9 cellular contexts compared by ENCODE assay signal in genomic region chr10:102675887-102676616, GRCh38. TPM values are rescaled to one million over a fixed set of nuclear protein-coding genes. Genes with fewer than 3 reads are reported as not detected.
A peak's percentile ranks its signal among the peaks of the same experiment; 100 is the strongest.
DNase-seq lines count a peak whose midpoint lies in the region; ATAC-seq and TF ChIP-seq lines count a peak whose summit lies in the region.
"Had no signal": no experiment of that assay in that cellular context is flagged by ENCODE, and none has a peak within 500 bp of the region (broad histone marks: within the 10 kb centered on the region; RNA-seq: fewer than 3 reads in every experiment).

No MANE protein-coding gene starts in this region.

- no peaks in the 10 kb centered on the region for H3K27me3 ChIP-seq in GM23248 (replicated peaks; ENCODE audit: insufficient read depth)

- no peaks in the 10 kb centered on the region for H3K79me2 ChIP-seq in GM23248 (ENCODE audit: insufficient read depth)

- ATAC-seq in GM18519 (IDR thresholded peaks at IDR 0.05; ENCODE audit: low FRiP score, unreplicated experiment): no peak
- ATAC-seq in HG03045 (IDR thresholded peaks at IDR 0.05; ENCODE audit: unreplicated experiment): no peak
- ATAC-seq in GM19023 (IDR thresholded peaks at IDR 0.05; ENCODE audit: unreplicated experiment): no peak

- 58 to 63% methylated on average over 11 to 13 of the region's 13 CpGs for WGBS in GM23248 (ENCODE audit: low coverage in 1 of 2, low lambda C conversion rate in 2 of 2, missing lambda C conversion rate in 2 of 2), 2 experiments

- TF ChIP-seq CTCF in fibroblast of villous mesenchyme (IDR thresholded peaks at IDR 0.05; ENCODE audit: insufficient read depth, low read depth, low read length): no peak

- in situ Hi-C loops in GM23248 (cut with MboI): no loop called here

- peak overlapping the region; percentile 26 for H3K4me2 ChIP-seq in GM23248 (ENCODE audit: unreplicated experiment)

- peak overlapping the region; percentile 29 for H3K9ac ChIP-seq in GM23248

- peaks cover 32% of the 10 kb centered on the region for H3K4me1 ChIP-seq in GM23248 (ENCODE audit: insufficient read depth)

- H3K27ac ChIP-seq in GM23248: peak overlapping the region; percentile 49
- H3K27ac ChIP-seq: SK-N-MC had no signal

- no peaks in the 10 kb centered on the region for H3K9me2 ChIP-seq in GM23248 (ENCODE audit: insufficient read depth)

- H3K9me3 ChIP-seq in GM23248 (ENCODE audit: low read depth): no peaks in the 10 kb centered on the region

- 0 out of 2 replicates have a peak, but pooled peaks cover 5% of the 10 kb centered on the region for H3F3A ChIP-seq in GM23248 (ENCODE audit: insufficient read depth)

- H2AFZ ChIP-seq in GM23248: no peak overlapping the region

- H3K36me3 ChIP-seq in GM23248 (ENCODE audit: low read depth): no peaks in the 10 kb centered on the region

- DNase-seq in GM23248 (peak; percentile 72), SKM-1 (lab: John Stamatoyannopoulos, UW; ENCODE audit: unreplicated experiment) (peak; percentile 73), fibroblast of villous mesenchyme (ENCODE audit: low read depth) (peak; percentile 99), retina (peak; percentile 50), NCI-H2107 treated with DMSO at 0.1 percent for 48 hours (lab: John Stamatoyannopoulos, UW; ENCODE audit: unreplicated experiment) (no peak)

- H3K4me3 ChIP-seq in GM23248 (no peak overlapping the region), fibroblast of villous mesenchyme (ENCODE audit: low read depth, low read length) (peak overlapping the region; percentile 37)
- H3K4me3 ChIP-seq: SK-N-MC had no signal

- no peaks in the 10 kb centered on the region for H4K20me1 ChIP-seq in GM23248 (ENCODE audit: insufficient read depth)

RNA-seq across cellular contexts. Expression of gene TRIM8, which starts 31.8 kb away (rescaled TPM):
- total RNA-seq in GM23248 (2014; rRNA removed; shearing (Covaris generic)): 108 and 114 TPM in 2 replicates
- 35.6 and 37.5 TPM in 2 replicates for polyA plus RNA-seq in GM23248 (2016; fragmentation: Nextera tagmentation; extraction: Ambion mirVana)
- 116 and 119 TPM in 2 replicates for total RNA-seq in fibroblast of villous mesenchyme

RNA-seq across cellular contexts. Expression of gene ARL3, which starts 38.1 kb away (rescaled TPM):
- 3.8 and 5.9 TPM in 2 replicates for total RNA-seq in GM23248 (2014; rRNA removed; shearing (Covaris generic))
- polyA plus RNA-seq in GM23248 (2016; fragmentation: Nextera tagmentation; extraction: Ambion mirVana): 22.7 and 24.1 TPM in 2 replicates
- total RNA-seq in fibroblast of villous mesenchyme: 5.5 and 6.0 TPM in 2 replicates

RNA-seq across cellular contexts. Expression of gene SFXN2, which starts 38.4 kb away (rescaled TPM):
- 0.51 and 1.1 TPM in 2 replicates for total RNA-seq in GM23248 (2014; rRNA removed; shearing (Covaris generic))
- 1.7 and 1.9 TPM in 2 replicates for polyA plus RNA-seq in GM23248 (2016; fragmentation: Nextera tagmentation; extraction: Ambion mirVana)
- 2.9 and 3.5 TPM in 2 replicates for total RNA-seq in fibroblast of villous mesenchyme
